In genomic region chr3:42066516-42067181, GRCh38 we compare ENCODE assay signal across 8 cellular contexts. TPM values are rescaled to one million over a fixed set of nuclear protein-coding genes. Genes with fewer than 3 reads are reported as not detected.
A peak's percentile ranks its signal among the peaks of the same experiment; 100 is the strongest.
DNase-seq lines count a peak whose midpoint lies in the region; ATAC-seq and TF ChIP-seq lines count a peak whose summit lies in the region.

No MANE protein-coding gene starts in this region.

- H3K27ac ChIP-seq in DOHH2 (ENCODE audit: low read depth, low read length) (peak overlapping the region; percentile 88), IMR-90 (ENCODE audit: insufficient read depth, low read length) (peak overlapping the region; percentile 11; the same call in 1 of the 2 replicates)

- H3K4me3 Mint-ChIP-seq in naive B cell, result peak overlapping the region; percentile 66 to 91 (median 82)

- peak overlapping the region; percentile 80 for H2BK120ac ChIP-seq in IMR-90 (ENCODE audit: low read depth, low read length)

- H3K9me3 ChIP-seq in DOHH2 (ENCODE audit: control insufficient read depth, insufficient read depth, low read length), result no peaks in the 10 kb centered on the region
- H3K9me3 ChIP-seq in IMR-90 (ENCODE audit: control insufficient read depth, insufficient read depth, low read length), result no peaks in the 10 kb centered on the region

- H4K91ac ChIP-seq in IMR-90 (ENCODE audit: insufficient read depth, low read depth, low read length), result peak overlapping the region; percentile 17; the same call in 1 of the 2 replicates

- no TSS peak for BruUV-seq in IMR-90 (replicated peaks; lab: Mats Ljungman, UMichigan)

- peak overlapping the region; percentile 82 for H3K4me2 ChIP-seq in DOHH2 (ENCODE audit: low read length)
- H3K4me2 ChIP-seq in IMR-90 (ENCODE audit: low read depth, low read length), result peak overlapping the region; percentile 37

- DNase-seq in IMR-90 (peak; percentile 74), dermis microvascular lymphatic vessel endothelial cell (ENCODE audit: low read depth in 2 of 2) (peak; percentile 86 to 94), naive B cell (peak; percentile 79), cortex of kidney (lab: John Stamatoyannopoulos, UW) (no peak)
- no peak for DNase-seq in activated naive CD4-positive, alpha-beta T cell (lab: John Stamatoyannopoulos, UW)
- no peak for DNase-seq in stimulated activated CD8-positive, alpha-beta memory T cell treated with anti-CD3 and anti-CD28 coated beads, Interleukin-4, amount 100 ng/mL, for 48 hours
- DNase-seq in activated CD4-positive, alpha-beta T cell treated with anti-CD3 and anti-CD28 coated beads, Interleukin-2, amount 50 U/mL, for 4 hours, result no peak

- peaks cover 99% of the 10 kb centered on the region for H3K79me2 ChIP-seq in DOHH2 (ENCODE audit: control insufficient read depth, low read length)

- H3K4me1 Mint-ChIP-seq in naive B cell, result peaks cover 58 to 92% (median 79%) of the 10 kb centered on the region in 3 donors

- no peaks in the 10 kb centered on the region for H4K20me1 ChIP-seq in DOHH2 (ENCODE audit: control insufficient read depth, insufficient read depth, low read depth, low read length)
- H4K20me1 ChIP-seq in IMR-90 (ENCODE audit: insufficient read depth, low read length), result peaks cover 3% of the 10 kb centered on the region

- H3K27me3 ChIP-seq in DOHH2 (ENCODE audit: control insufficient read depth, low read length), result no peaks in the 10 kb centered on the region
- no peaks in the 10 kb centered on the region for H3K27me3 ChIP-seq in IMR-90 (ENCODE audit: control insufficient read depth, insufficient read depth, low read length)

- CTCF ChIA-PET in IMR-90 (lab: Yijun Ruan, JAX), result interaction anchor here (0.7 to 1.0 kb wide), 4 partner anchors 13 to 145 kb away, joined by 3 to 6 read pairs (median 4); no protein-coding TSS in a partner anchor

- no peaks in the 10 kb centered on the region for H3K36me3 Mint-ChIP-seq in naive B cell

- H3K79me1 ChIP-seq in IMR-90 (ENCODE audit: low read depth in 1 of 2, low read length in 2 of 2), result peaks cover 41 to 82% of the 10 kb centered on the region in 2 experiments

- H2BK20ac ChIP-seq in IMR-90 (ENCODE audit: low read depth, low read length), result peak overlapping the region; percentile 84; the same call in 1 of the 2 replicates

- WGBS in IMR-90 (ENCODE audit: extremely low coverage in 2 of 2, insufficient read length in 1 of 2), 2 experiments, result no CpG with 5 or more reads among the region's 7 CpGs

- intact Hi-C loops in IMR-90 (cut with micrococcal nuclease), result loop anchor here (5.0 kb wide), 1 partner anchor 54 kb away; no protein-coding TSS in a partner anchor

- no peaks in the 10 kb centered on the region for H3K27me3 Mint-ChIP-seq in naive B cell

- H3K9me1 ChIP-seq in IMR-90 (ENCODE audit: insufficient read depth, low read length), result peaks cover 39% of the 10 kb centered on the region

- no peaks in the 10 kb centered on the region for H3K9me2 ChIP-seq in DOHH2 (replicated peaks; ENCODE audit: control insufficient read depth, low read length)

- peak; percentile 51 for TF ChIP-seq POLR2A in IMR-90 (IDR thresholded peaks at IDR 0.05; ENCODE audit: low read depth, low read length)

- H3K23ac ChIP-seq in IMR-90 (ENCODE audit: low read depth, low read length), result peak overlapping the region; percentile 90

- H2BK5ac ChIP-seq in IMR-90 (ENCODE audit: low read depth, low read length, poor library complexity, severe bottlenecking), result peak overlapping the region; percentile 66

- H3K27ac Mint-ChIP-seq in naive B cell, result peak overlapping the region; percentile 99 to 100 (median 100)

- 0 out of 2 replicates have a peak, but pooled peaks have one; percentile 0 for TF ChIP-seq RAD21 in IMR-90 (IDR thresholded peaks at IDR 0.05; ENCODE audit: low read length)

- peak overlapping the region in 1 of 2 experiments; percentile 43; a peak in 2 of 4 replicates for H4K8ac ChIP-seq in IMR-90 (ENCODE audit: low read depth in 2 of 2, low read length in 2 of 2)

- peak; percentile 50 for ATAC-seq in IMR-90 (ENCODE audit: low read depth)
- ATAC-seq in naive B cell (ENCODE audit: low read depth in 2 of 2), result peak; percentile 60 to 69

- H3K36me3 ChIP-seq in DOHH2 (ENCODE audit: control insufficient read depth, low read length) (peaks cover 7% of the 10 kb centered on the region), IMR-90 (ENCODE audit: control insufficient read depth, insufficient read depth, low read length) (no peaks in the 10 kb centered on the region)

- no peaks in the 10 kb centered on the region for H3K9me3 Mint-ChIP-seq in naive B cell

- peak overlapping the region; percentile 43 for H3K14ac ChIP-seq in IMR-90 (replicated peaks; ENCODE audit: low read depth, low read length)

- H3F3A ChIP-seq in DOHH2 (ENCODE audit: control insufficient read depth, insufficient read depth), result peaks cover 18% of the 10 kb centered on the region

- H4K5ac ChIP-seq in IMR-90 (ENCODE audit: low read depth, low read length), result peak overlapping the region; percentile 0

- H2AFZ ChIP-seq in IMR-90 (replicated peaks; ENCODE audit: low read length, poor library complexity), result peak overlapping the region; percentile 37

- peak overlapping the region; percentile 74 for H3K18ac ChIP-seq in IMR-90 (ENCODE audit: low read depth, low read length)

- in situ Hi-C loops in IMR-90 (cut with MboI; ENCODE audit: low sequenced_read_pairs), result no loop called here

- POLR2A ChIA-PET in IMR-90 (lab: Charles Lee; ENCODE audit: unreplicated experiment), result no interaction called here

- H3K4ac ChIP-seq in IMR-90 (ENCODE audit: low read depth, low read length), result peak overlapping the region; percentile 83

- H3K4me1 ChIP-seq in DOHH2 (ENCODE audit: control insufficient read depth, low read length) (peaks cover 98% of the 10 kb centered on the region), IMR-90 (ENCODE audit: control insufficient read depth, insufficient read depth, low read length) (peaks cover 24% of the 10 kb centered on the region)

- no peak for TF ChIP-seq CTCF in DOHH2 (IDR thresholded peaks at IDR 0.05; ENCODE audit: low read depth, low read length, poor library complexity, severe bottlenecking)
- no peak for TF ChIP-seq CTCF in IMR-90 (conservative IDR thresholded peaks at IDR 0.05; ENCODE audit: low read depth, low read length)

- peak overlapping the region; percentile 3; the same call in 2 of the 3 replicates for H2BK15ac ChIP-seq in IMR-90 (ENCODE audit: low read depth, low read length)

- H3K4me3 ChIP-seq in DOHH2 (ENCODE audit: low read length) (peak overlapping the region; percentile 57), IMR-90 (ENCODE audit: insufficient read depth, low read depth, low read length) (no peak overlapping the region)

- H3K56ac ChIP-seq in IMR-90 (ENCODE audit: extremely low read depth, insufficient read depth, low read length), result no peak overlapping the region

- peak overlapping the region; percentile 18; the same call in 1 of the 2 replicates for H2AK5ac ChIP-seq in IMR-90 (ENCODE audit: low read depth, low read length)

- H3K9ac ChIP-seq in IMR-90 (ENCODE audit: low read depth, low read length), result 0 out of 2 replicates have a peak overlapping the region, but pooled peaks have one; percentile 1

- dilution Hi-C loops in IMR-90 (cut with HindIII; ENCODE audit: low sequenced_read_pairs, unreplicated experiment), result no loop called here

- peak overlapping the region; percentile 43 for H2AK9ac ChIP-seq in IMR-90 (replicated peaks; ENCODE audit: low read depth, low read length, poor library complexity)

TF ChIP-seq in IMR-90, 13 proteins besides CTCF, POLR2A, EP300 and RAD21:
- TF ChIP-seq CEBPB (IDR thresholded peaks at IDR 0.05; ENCODE audit: low read depth, low read length) (peak; percentile 81), CHD1 (IDR thresholded peaks at IDR 0.05; ENCODE audit: low read depth, low read length) (no peak)
TF ChIP-seq in IMR-90: peak in this region for 1.

RNA-seq across cellular contexts. Expression of gene TRAK1, which starts 24.5 kb away (rescaled TPM):
- total RNA-seq in IMR-90 (2012; rRNA removed) (26.7 and 28.1 TPM in 2 replicates), dermis microvascular lymphatic vessel endothelial cell (33.0 and 35.0 TPM in 2 replicates)
- polyA plus RNA-seq in IMR-90 (2012; rRNA removed) (21.7 and 25.6 TPM in 2 replicates), naive B cell (ENCODE audit: low read depth in 6 of 6) (10 to 100 TPM; 20.5 to 54.1 (median 28.4) TPM)
- 11.6 and 17.8 TPM in 2 replicates for polyA plus RNA-seq in IMR-90 (2012; cell fraction: cytosol; rRNA removed)
- polyA plus RNA-seq in IMR-90 (2012; cell fraction: nucleus; rRNA removed; ENCODE audit: low replicate concordance), result 30.8 and 31.5 TPM in 2 replicates

Comparison
In these comparisons a context has a peak if more than half of its experiments do, and no peak if none do; other contexts are left out.
1. DNase-seq: peak in IMR-90 (single experiment), dermis microvascular lymphatic vessel endothelial cell (2 of 2) and naive B cell (single experiment); none in activated naive CD4-positive, alpha-beta T cell (0 of 4), cortex of kidney (single experiment), stimulated activated CD8-positive, alpha-beta memory T cell treated with anti-CD3 and anti-CD28 coated beads, Interleukin-4, amount 100 ng/mL, for 48 hours (single experiment) and activated CD4-positive, alpha-beta T cell treated with anti-CD3 and anti-CD28 coated beads, Interleukin-2, amount 50 U/mL, for 4 hours (0 of 2).